In genomic region chr11:12854829-12855228, GRCh38 we compare ENCODE assay signal across 1 cellular context.
TF ChIP-seq lines count a peak whose summit lies in the region.

No MANE protein-coding gene starts in this region.

TF ChIP-seq in liver, 16 proteins besides CTCF, POLR2A, EP300 and RAD21 (continued from another document):
- TF ChIP-seq TAF1 (conservative IDR thresholded peaks at IDR 0.05) (no peak), REST (IDR thresholded peaks at IDR 0.05) (no peak)
